8 cellular contexts compared by ENCODE assay signal in genomic region chr7:66505531-66506451, GRCh38.
DNase-seq lines count a peak whose midpoint lies in the region; ATAC-seq and TF ChIP-seq lines count a peak whose summit lies in the region.

No MANE protein-coding gene starts in this region.

- DNase-seq in CD4-positive, CD25-positive, alpha-beta regulatory T cell: peak in 2 of 3 donors; percentile 34 to 51
- DNase-seq in NCI-H774 (lab: John Stamatoyannopoulos, UW) (peak; percentile 31), cardiac fibroblast (ENCODE audit: low read depth in 2 of 2) (no peak), natural killer cell (peak; percentile 67), KBM-7 (no peak), NOMO-1 treated with dmso at 0.1 percent for 144 hours (lab: John Stamatoyannopoulos, UW; ENCODE audit: unreplicated experiment) (no peak)

- ATAC-seq in CD4-positive, CD25-positive, alpha-beta regulatory T cell (ENCODE audit: low read depth in 2 of 2): peak in 1 of 2 donors; percentile 51
- ATAC-seq in natural killer cell: peak; percentile 64 to 92 (median 77)
- ATAC-seq in GM18861 (IDR thresholded peaks at IDR 0.05; ENCODE audit: unreplicated experiment): no peak
- ATAC-seq in HG03095 (IDR thresholded peaks at IDR 0.05; ENCODE audit: unreplicated experiment): no peak

- no peak overlapping the region for H3K4me3 ChIP-seq in CD4-positive, CD25-positive, alpha-beta regulatory T cell (ENCODE audit: low read depth, low read length)
- peak overlapping the region; percentile 11 to 34 for H3K4me3 ChIP-seq in cardiac fibroblast (replicated peaks in 1 of 2; ENCODE audit: low read depth in 2 of 2, low read length in 2 of 2)

- H3K4me3 Mint-ChIP-seq in CD4-positive, CD25-positive, alpha-beta regulatory T cell: peak overlapping the region in 2 of 4 donors; percentile 32 to 76
- H3K4me3 Mint-ChIP-seq in natural killer cell: peak overlapping the region; percentile 83

- peaks cover 7% of the 10 kb centered on the region for H3K27me3 ChIP-seq in CD4-positive, CD25-positive, alpha-beta regulatory T cell (ENCODE audit: control insufficient read depth, insufficient read depth, low read length)

- no peaks in the 10 kb centered on the region for H3K36me3 Mint-ChIP-seq in CD4-positive, CD25-positive, alpha-beta regulatory T cell
- H3K36me3 Mint-ChIP-seq in natural killer cell: no peaks in the 10 kb centered on the region

- peak overlapping the region in 1 of 3 donors; percentile 46 for H3K27ac Mint-ChIP-seq in CD4-positive, CD25-positive, alpha-beta regulatory T cell
- H3K27ac Mint-ChIP-seq in natural killer cell: peak overlapping the region; percentile 57 to 63

- intact Hi-C loops in natural killer cell (cut with micrococcal nuclease): no loop called here

- TF ChIP-seq CTCF in cardiac fibroblast (IDR thresholded peaks at IDR 0.05; ENCODE audit: low read depth, low read length): no peak
- TF ChIP-seq CTCF in natural killer cell (IDR thresholded peaks at IDR 0.05): no peak

- H3K27me3 Mint-ChIP-seq in CD4-positive, CD25-positive, alpha-beta regulatory T cell: peaks cover 30% of the 10 kb centered on the region
- H3K27me3 Mint-ChIP-seq in natural killer cell (ENCODE audit: low read depth in 2 of 2): peaks cover 7 to 14% of the 10 kb centered on the region in 2 donors

- in situ Hi-C loops in KBM-7 (cut with MboI; ENCODE audit: low pct_unique_long_range_greater_than_20kb, low sequenced_read_pairs): no loop called here

- no peaks in the 10 kb centered on the region for H3K9me3 Mint-ChIP-seq in CD4-positive, CD25-positive, alpha-beta regulatory T cell
- H3K9me3 Mint-ChIP-seq in natural killer cell: no peaks in the 10 kb centered on the region

- no peaks in the 10 kb centered on the region for H3K36me3 ChIP-seq in CD4-positive, CD25-positive, alpha-beta regulatory T cell (ENCODE audit: control insufficient read depth, insufficient read depth, low read length)

- H3K27ac ChIP-seq in CD4-positive, CD25-positive, alpha-beta regulatory T cell (ENCODE audit: insufficient read depth, low read length, poor library complexity, severe bottlenecking): no peak overlapping the region

- H3K4me1 Mint-ChIP-seq in CD4-positive, CD25-positive, alpha-beta regulatory T cell: peaks cover 0 to 10% (median 2%) of the 10 kb centered on the region in 4 donors
- H3K4me1 Mint-ChIP-seq in natural killer cell: no peaks in the 10 kb centered on the region

- no peaks in the 10 kb centered on the region for H3K9me3 ChIP-seq in CD4-positive, CD25-positive, alpha-beta regulatory T cell (ENCODE audit: control insufficient read depth in 2 of 2, low read length in 2 of 2)

- peaks cover 10% of the 10 kb centered on the region for H3K4me1 ChIP-seq in CD4-positive, CD25-positive, alpha-beta regulatory T cell (ENCODE audit: control insufficient read depth, insufficient read depth, low read length, poor library complexity, severe bottlenecking)

Comparison
In these comparisons a context has a peak if more than half of its experiments do, and no peak if none do; other contexts are left out.
1. ATAC-seq: peak in natural killer cell (3 of 3); none in GM18861 (single experiment) and HG03095 (single experiment).
2. DNase-seq: peak in CD4-positive, CD25-positive, alpha-beta regulatory T cell (2 of 3), NCI-H774 (single experiment) and natural killer cell (single experiment); none in cardiac fibroblast (0 of 2), KBM-7 (single experiment) and NOMO-1 treated with dmso at 0.1 percent for 144 hours (single experiment).